ENCODE assay signal across 1 cellular context in the genomic region with DNA sequence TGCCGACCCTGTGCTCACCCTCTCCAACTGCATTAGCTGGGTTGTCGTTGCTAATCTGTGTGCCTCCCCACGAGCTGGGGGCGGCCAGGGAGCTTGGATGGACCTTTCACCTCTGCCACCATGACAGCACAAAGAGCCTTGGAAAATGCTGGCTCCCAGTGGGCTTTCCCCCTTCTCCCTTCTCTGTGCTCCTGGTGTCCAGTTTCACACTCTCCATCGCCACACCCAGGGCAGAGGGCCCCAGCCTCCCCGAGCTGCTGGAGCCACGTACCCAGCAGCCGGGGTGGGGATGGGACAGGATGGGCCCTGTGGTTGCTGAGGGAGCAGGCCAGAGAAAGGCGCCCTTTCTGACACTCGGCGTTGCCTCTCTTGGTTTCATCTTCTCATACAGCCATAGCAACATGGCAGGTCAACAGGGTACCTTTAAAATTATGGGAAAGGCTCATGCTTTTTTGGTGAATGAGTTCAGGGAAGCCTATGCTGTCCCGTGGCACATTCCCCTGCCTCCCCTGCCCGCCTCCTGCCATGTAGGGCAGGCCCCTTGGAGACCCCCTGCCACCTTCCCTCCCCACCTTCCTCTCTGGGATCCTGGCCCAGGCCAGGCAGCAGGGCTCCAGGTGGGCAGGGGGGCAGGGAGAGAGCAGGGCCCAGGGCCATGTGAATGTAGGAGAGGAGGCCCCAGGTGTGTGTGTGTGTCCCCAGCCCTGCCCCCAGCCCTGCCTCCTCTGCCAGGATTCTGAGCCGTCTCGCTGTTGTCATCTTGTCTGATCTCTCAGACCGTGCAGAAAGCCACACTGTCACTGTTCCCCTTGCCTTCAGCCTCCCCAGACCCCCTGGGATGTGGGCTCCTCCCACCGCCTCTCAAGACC.
TF ChIP-seq lines count a peak whose summit lies in the region.

No MANE protein-coding gene starts in this region.

TF ChIP-seq in H1, 55 proteins besides CTCF, POLR2A, EP300 and RAD21:
- TF ChIP-seq SAP30 (IDR thresholded peaks at IDR 0.05; ENCODE audit: insufficient read depth, insufficient replicate concordance, low read length): no peak
- no peak for TF ChIP-seq SIX5 (IDR thresholded peaks at IDR 0.05; ENCODE audit: low read depth, low read length)
- TF ChIP-seq CBX8 (IDR thresholded peaks at IDR 0.05; ENCODE audit: borderline replicate concordance, low read depth, low read length): no peak
- no peak for TF ChIP-seq CTBP2 (IDR thresholded peaks at IDR 0.05; ENCODE audit: borderline replicate concordance, insufficient read depth, insufficient read length, low read length)
- TF ChIP-seq CHD2 (IDR thresholded peaks at IDR 0.05; ENCODE audit: low read length): no peak
- TF ChIP-seq CBX5 (IDR thresholded peaks at IDR 0.05; ENCODE audit: low read depth, low read length): no peak
- no peak for TF ChIP-seq HDAC2 (IDR thresholded peaks at IDR 0.05; ENCODE audit: borderline replicate concordance in 1 of 2, low read depth in 2 of 2, low read length in 2 of 2)
- no peak for TF ChIP-seq YY1 (IDR thresholded peaks at IDR 0.05; ENCODE audit: low read depth, low read length)
- TF ChIP-seq RFX5 (IDR thresholded peaks at IDR 0.05; ENCODE audit: borderline replicate concordance, low read depth, low read length): no peak
- TF ChIP-seq ATF3 (IDR thresholded peaks at IDR 0.05; ENCODE audit: insufficient read depth, low read depth, low read length): no peak
- TF ChIP-seq CEBPB (IDR thresholded peaks at IDR 0.05; ENCODE audit: low read depth, low read length): no peak
- TF ChIP-seq CHD7 (IDR thresholded peaks at IDR 0.05; ENCODE audit: insufficient replicate concordance, low read length): no peak
- no peak for TF ChIP-seq POU5F1 (IDR thresholded peaks at IDR 0.05; ENCODE audit: low read depth, low read length)
- TF ChIP-seq JUN (IDR thresholded peaks at IDR 0.05; ENCODE audit: low read depth, low read length): no peak
- TF ChIP-seq SUZ12 (IDR thresholded peaks at IDR 0.05; ENCODE audit: low read length): no peak
- TF ChIP-seq, protein P1, sequence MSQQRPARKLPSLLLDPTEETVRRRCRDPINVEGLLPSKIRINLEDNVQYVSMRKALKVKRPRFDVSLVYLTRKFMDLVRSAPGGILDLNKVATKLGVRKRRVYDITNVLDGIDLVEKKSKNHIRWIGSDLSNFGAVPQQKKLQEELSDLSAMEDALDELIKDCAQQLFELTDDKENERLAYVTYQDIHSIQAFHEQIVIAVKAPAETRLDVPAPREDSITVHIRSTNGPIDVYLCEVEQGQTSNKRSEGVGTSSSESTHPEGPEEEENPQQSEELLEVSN (IDR thresholded peaks at IDR 0.05): no peak
- no peak for TF ChIP-seq TAF1 (IDR thresholded peaks at IDR 0.05; ENCODE audit: low read depth, low read length)
- no peak for TF ChIP-seq TCF12 (IDR thresholded peaks at IDR 0.05; ENCODE audit: low read depth, low read length)
- TF ChIP-seq CREB1 (IDR thresholded peaks at IDR 0.05): no peak
- TF ChIP-seq KDM1A (IDR thresholded peaks at IDR 0.05; ENCODE audit: borderline replicate concordance, low read length): no peak
